ENCODE assay signal across 9 cellular contexts in genomic region chr2:24456610-24457556, GRCh38. TPM values are rescaled to one million over a fixed set of nuclear protein-coding genes. Genes with fewer than 3 reads are reported as not detected.
DNase-seq lines count a peak whose midpoint lies in the region; ATAC-seq, FAIRE-seq and TF ChIP-seq lines count a peak whose summit lies in the region.
"Had no signal": no experiment of that assay in that cellular context is flagged by ENCODE, and none has a peak within 500 bp of the region (broad histone marks: within the 10 kb centered on the region; RNA-seq: fewer than 3 reads in every experiment).

No MANE protein-coding gene starts in this region.

- no peaks in the 10 kb centered on the region for H4K20me1 ChIP-seq in MM.1S (ENCODE audit: insufficient read depth, low read length)

- H3K4me1 ChIP-seq in mesendoderm (ENCODE audit: control insufficient read depth, low read depth, low read length), result no peaks in the 10 kb centered on the region
- H3K4me1 ChIP-seq in MM.1S (ENCODE audit: low read length), result no peaks in the 10 kb centered on the region

- whole genome bisulfite sequencing in mesendoderm (ENCODE audit: extremely low coverage, insufficient coverage, low lambda C conversion rate), result no CpG with 5 or more reads among the region's 8 CpGs

- FAIRE-seq in bronchial epithelial cell (lab: Jason Lieb, UNC), result no peak

- H3K4me2 ChIP-seq in mesendoderm (ENCODE audit: low read length) (no peak overlapping the region), MM.1S (ENCODE audit: low read depth, low read length) (no peak overlapping the region)

- H3K79me2 ChIP-seq in mesendoderm (ENCODE audit: control insufficient read depth, insufficient read depth, low read length) (no peaks in the 10 kb centered on the region), MM.1S (ENCODE audit: low read length) (no peaks in the 10 kb centered on the region)

- no peak overlapping the region for H2BK120ac ChIP-seq in mesendoderm (ENCODE audit: low read depth, low read length)

- no peaks in the 10 kb centered on the region for H3K9me3 ChIP-seq in MM.1S (replicated peaks; ENCODE audit: insufficient read depth, low read length)

- ATAC-seq in HG02759 (IDR thresholded peaks at IDR 0.05; ENCODE audit: unreplicated experiment) (no peak), GM18873 (IDR thresholded peaks at IDR 0.05; ENCODE audit: low FRiP score, unreplicated experiment) (no peak)

- H4K8ac ChIP-seq in mesendoderm (ENCODE audit: low read depth, low read length), result no peak overlapping the region

- H2AFZ ChIP-seq in MM.1S (ENCODE audit: low read length), result no peak overlapping the region

- H3K9ac ChIP-seq in mesendoderm (ENCODE audit: low read length) (no peak overlapping the region), MM.1S (ENCODE audit: low read length) (no peak overlapping the region)

- H3K4ac ChIP-seq in mesendoderm (ENCODE audit: low read depth, low read length), result no peak overlapping the region

- H3K9me2 ChIP-seq in MM.1S (replicated peaks; ENCODE audit: insufficient read depth, low read length), result no peaks in the 10 kb centered on the region

- H3K27me3 ChIP-seq in bronchial epithelial cell (ENCODE audit: control insufficient read depth, insufficient read depth, low read length) (no peaks in the 10 kb centered on the region), mesendoderm (ENCODE audit: insufficient read depth, low read length, poor library complexity) (no peaks in the 10 kb centered on the region), MM.1S (replicated peaks; ENCODE audit: insufficient read depth, low read length) (no peaks in the 10 kb centered on the region)

- H3F3A ChIP-seq in MM.1S (ENCODE audit: insufficient read depth, low read length), result no peaks in the 10 kb centered on the region

- H2AK5ac ChIP-seq in mesendoderm (ENCODE audit: low read length), result no peak overlapping the region

- no peak overlapping the region for H2BK5ac ChIP-seq in mesendoderm (ENCODE audit: low read length)

- H3K23ac ChIP-seq in mesendoderm (ENCODE audit: low read length), result no peak overlapping the region

- H3K79me1 ChIP-seq in mesendoderm (ENCODE audit: low read length), result no peaks in the 10 kb centered on the region

- no peak overlapping the region for H3K56ac ChIP-seq in mesendoderm (ENCODE audit: low read length)

- no peak overlapping the region for H2BK15ac ChIP-seq in mesendoderm (replicated peaks; ENCODE audit: low read depth)

- H3K36me3 ChIP-seq in bronchial epithelial cell (ENCODE audit: control insufficient read depth, insufficient read depth, low read length), result no peaks in the 10 kb centered on the region
- no peaks in the 10 kb centered on the region for H3K36me3 ChIP-seq in mesendoderm (ENCODE audit: control insufficient read depth, insufficient read depth, low read length)
- no peaks in the 10 kb centered on the region for H3K36me3 ChIP-seq in MM.1S (replicated peaks; ENCODE audit: insufficient read depth, low read length)

- no peak overlapping the region for H3K18ac ChIP-seq in mesendoderm (ENCODE audit: low read length)

- no peak overlapping the region for H3K27ac ChIP-seq in mesendoderm (ENCODE audit: low read depth, low read length)
- H3K27ac ChIP-seq in MM.1S (ENCODE audit: low read length), result no peak overlapping the region

- H4K5ac ChIP-seq in mesendoderm (ENCODE audit: low read length), result no peak overlapping the region

- TF ChIP-seq CTCF in bronchial epithelial cell (IDR thresholded peaks at IDR 0.05; ENCODE audit: insufficient read depth, low read length, severe bottlenecking), result no peak
- no peak for TF ChIP-seq CTCF in MM.1S (IDR thresholded peaks at IDR 0.05; ENCODE audit: low read length)

- peak; percentile 40 for DNase-seq in 8988T
- DNase-seq in Kasumi-1 (lab: John Stamatoyannopoulos, UW), result peak; percentile 21 to 27
- DNase-seq in bronchial epithelial cell (ENCODE audit: low read depth), result peak; percentile 79
- peak; percentile 63 for DNase-seq in mesendoderm
- no peak for DNase-seq in MM.1S
- no peak for DNase-seq in DMS114 treated with DMSO at 0.1 percent for 48 hours (lab: John Stamatoyannopoulos, UW; ENCODE audit: unreplicated experiment)
- DNase-seq: activated B cell treated with CpG ODN at 0.5 μM for 24 hours had no signal

- H3K4me3 ChIP-seq in bronchial epithelial cell (ENCODE audit: low read depth, low read length) (no peak overlapping the region), mesendoderm (ENCODE audit: low read length) (no peak overlapping the region), MM.1S (ENCODE audit: low read length) (no peak overlapping the region)

RNA-seq across cellular contexts. Expression of gene NCOA1, which starts 34.2 kb away (rescaled TPM):
- 3.4 and 7.4 TPM in 2 replicates for total RNA-seq in bronchial epithelial cell
- polyA plus RNA-seq in mesendoderm (2013, experiment 1 of 2), result 11.2 TPM
- 10.6 TPM for polyA plus RNA-seq in mesendoderm (2013, experiment 2 of 2)

Comparison
In these comparisons a context has a peak if more than half of its experiments do, and no peak if none do; other contexts are left out.
1. DNase-seq: peak in 8988T (single experiment), Kasumi-1 (2 of 2), bronchial epithelial cell (single experiment) and mesendoderm (single experiment); none in MM.1S (single experiment) and DMS114 treated with DMSO at 0.1 percent for 48 hours (single experiment).